In the genomic region with DNA sequence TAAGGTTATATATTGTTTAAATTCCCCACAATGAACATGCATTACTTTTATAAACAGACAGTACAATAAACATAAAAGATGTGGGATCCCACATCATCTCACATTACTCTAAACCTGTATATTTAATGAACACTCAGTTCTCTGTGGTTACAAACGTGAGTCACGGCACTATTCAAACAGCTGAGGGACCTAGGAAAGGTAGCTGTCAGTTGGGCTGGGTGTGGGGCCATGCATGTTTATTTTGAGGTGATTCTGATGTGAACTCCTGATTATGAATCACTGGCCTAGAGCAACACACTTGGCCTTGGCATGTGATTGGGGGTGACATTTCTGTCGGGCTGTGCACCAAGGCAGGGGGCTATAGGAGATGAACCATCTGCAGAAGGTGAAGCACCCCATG, we compare ENCODE assay signal across 2 cellular contexts.
TF ChIP-seq lines count a peak whose summit lies in the region.

No MANE protein-coding gene starts in this region.

TF ChIP-seq in IMR-90, 13 proteins besides CTCF, POLR2A, EP300 and RAD21 (continued from another document):
- TF ChIP-seq NFE2L2 (IDR thresholded peaks at IDR 0.05; ENCODE audit: low read depth, low read length) = no peak; the same call in 1 of the 2 replicates

TF ChIP-seq in HepG2, 621 proteins besides CTCF, POLR2A, EP300 and RAD21 (continued from another document):
- TF ChIP-seq, protein P1, sequence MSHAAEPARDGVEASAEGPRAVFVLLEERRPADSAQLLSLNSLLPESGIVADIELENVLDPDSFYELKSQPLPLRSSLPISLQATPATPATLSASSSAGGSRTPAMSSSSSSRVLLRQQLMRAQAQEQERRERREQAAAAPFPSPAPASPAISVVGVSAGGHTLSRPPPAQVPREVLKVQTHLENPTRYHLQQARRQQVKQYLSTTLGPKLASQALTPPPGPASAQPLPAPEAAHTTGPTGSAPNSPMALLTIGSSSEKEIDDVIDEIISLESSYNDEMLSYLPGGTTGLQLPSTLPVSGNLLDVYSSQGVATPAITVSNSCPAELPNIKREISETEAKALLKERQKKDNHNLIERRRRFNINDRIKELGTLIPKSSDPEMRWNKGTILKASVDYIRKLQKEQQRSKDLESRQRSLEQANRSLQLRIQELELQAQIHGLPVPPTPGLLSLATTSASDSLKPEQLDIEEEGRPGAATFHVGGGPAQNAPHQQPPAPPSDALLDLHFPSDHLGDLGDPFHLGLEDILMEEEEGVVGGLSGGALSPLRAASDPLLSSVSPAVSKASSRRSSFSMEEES (CRISPR knock-in tag; IDR thresholded peaks at IDR 0.05) = peak; percentile 70; the same call in 1 of the 2 replicates
- peak; percentile 89 for TF ChIP-seq FOSL2 (CRISPR knock-in tag; IDR thresholded peaks at IDR 0.05)
- TF ChIP-seq, protein P2, sequence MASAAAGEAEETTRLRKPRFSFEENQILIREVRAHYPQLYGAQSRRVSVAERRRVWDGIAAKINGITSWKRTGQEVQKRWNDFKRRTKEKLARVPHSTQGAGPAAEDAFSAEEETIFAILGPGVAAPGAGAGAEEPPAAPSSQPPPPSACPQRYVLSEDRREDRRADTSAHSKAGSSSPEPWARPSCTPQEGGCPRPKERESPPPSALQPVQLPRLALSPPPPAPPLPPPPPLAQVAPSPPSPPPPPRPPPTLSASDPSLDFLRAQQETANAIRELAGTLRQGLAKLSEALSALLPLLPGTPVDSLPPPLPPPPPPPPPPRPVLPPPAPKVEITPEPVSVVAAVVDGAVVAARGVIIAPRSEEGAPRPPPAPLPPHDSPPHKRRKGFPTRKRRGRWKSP (CRISPR knock-in tag; IDR thresholded peaks at IDR 0.05) = no peak
- TF ChIP-seq MXI1 (IDR thresholded peaks at IDR 0.05; ENCODE audit: borderline replicate concordance, low read depth, low read length) = peak; percentile 18; the same call in 1 of the 3 replicates
- peak; percentile 35; the same call in 1 of the 2 replicates for TF ChIP-seq FOXA3 (CRISPR knock-in tag; IDR thresholded peaks at IDR 0.05)
- no peak for TF ChIP-seq ZNF614 (CRISPR knock-in tag; IDR thresholded peaks at IDR 0.05; ENCODE audit: borderline replicate concordance)
- no peak for TF ChIP-seq RBFOX2 (IDR thresholded peaks at IDR 0.05; ENCODE audit: low read depth, low read length)
- TF ChIP-seq, protein P3, sequence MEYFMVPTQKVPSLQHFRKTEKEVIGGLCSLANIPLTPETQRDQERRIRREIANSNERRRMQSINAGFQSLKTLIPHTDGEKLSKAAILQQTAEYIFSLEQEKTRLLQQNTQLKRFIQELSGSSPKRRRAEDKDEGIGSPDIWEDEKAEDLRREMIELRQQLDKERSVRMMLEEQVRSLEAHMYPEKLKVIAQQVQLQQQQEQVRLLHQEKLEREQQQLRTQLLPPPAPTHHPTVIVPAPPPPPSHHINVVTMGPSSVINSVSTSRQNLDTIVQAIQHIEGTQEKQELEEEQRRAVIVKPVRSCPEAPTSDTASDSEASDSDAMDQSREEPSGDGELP (IDR thresholded peaks at IDR 0.05; ENCODE audit: borderline replicate concordance, low read depth) = peak; percentile 30; the same call in 1 of the 2 replicates
- TF ChIP-seq RARA (CRISPR knock-in tag; IDR thresholded peaks at IDR 0.05) = peak; percentile 20; the same call in 1 of the 2 replicates
- TF ChIP-seq WIZ (CRISPR knock-in tag; IDR thresholded peaks at IDR 0.05) = no peak
- TF ChIP-seq FLYWCH1 (CRISPR knock-in tag; IDR thresholded peaks at IDR 0.05) = no peak
- TF ChIP-seq, protein P4, sequence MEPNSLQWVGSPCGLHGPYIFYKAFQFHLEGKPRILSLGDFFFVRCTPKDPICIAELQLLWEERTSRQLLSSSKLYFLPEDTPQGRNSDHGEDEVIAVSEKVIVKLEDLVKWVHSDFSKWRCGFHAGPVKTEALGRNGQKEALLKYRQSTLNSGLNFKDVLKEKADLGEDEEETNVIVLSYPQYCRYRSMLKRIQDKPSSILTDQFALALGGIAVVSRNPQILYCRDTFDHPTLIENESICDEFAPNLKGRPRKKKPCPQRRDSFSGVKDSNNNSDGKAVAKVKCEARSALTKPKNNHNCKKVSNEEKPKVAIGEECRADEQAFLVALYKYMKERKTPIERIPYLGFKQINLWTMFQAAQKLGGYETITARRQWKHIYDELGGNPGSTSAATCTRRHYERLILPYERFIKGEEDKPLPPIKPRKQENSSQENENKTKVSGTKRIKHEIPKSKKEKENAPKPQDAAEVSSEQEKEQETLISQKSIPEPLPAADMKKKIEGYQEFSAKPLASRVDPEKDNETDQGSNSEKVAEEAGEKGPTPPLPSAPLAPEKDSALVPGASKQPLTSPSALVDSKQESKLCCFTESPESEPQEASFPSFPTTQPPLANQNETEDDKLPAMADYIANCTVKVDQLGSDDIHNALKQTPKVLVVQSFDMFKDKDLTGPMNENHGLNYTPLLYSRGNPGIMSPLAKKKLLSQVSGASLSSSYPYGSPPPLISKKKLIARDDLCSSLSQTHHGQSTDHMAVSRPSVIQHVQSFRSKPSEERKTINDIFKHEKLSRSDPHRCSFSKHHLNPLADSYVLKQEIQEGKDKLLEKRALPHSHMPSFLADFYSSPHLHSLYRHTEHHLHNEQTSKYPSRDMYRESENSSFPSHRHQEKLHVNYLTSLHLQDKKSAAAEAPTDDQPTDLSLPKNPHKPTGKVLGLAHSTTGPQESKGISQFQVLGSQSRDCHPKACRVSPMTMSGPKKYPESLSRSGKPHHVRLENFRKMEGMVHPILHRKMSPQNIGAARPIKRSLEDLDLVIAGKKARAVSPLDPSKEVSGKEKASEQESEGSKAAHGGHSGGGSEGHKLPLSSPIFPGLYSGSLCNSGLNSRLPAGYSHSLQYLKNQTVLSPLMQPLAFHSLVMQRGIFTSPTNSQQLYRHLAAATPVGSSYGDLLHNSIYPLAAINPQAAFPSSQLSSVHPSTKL (CRISPR knock-in tag; IDR thresholded peaks at IDR 0.05) = 0 out of 2 replicates have a peak, but pooled peaks have one; percentile 21
- TF ChIP-seq, protein P5, sequence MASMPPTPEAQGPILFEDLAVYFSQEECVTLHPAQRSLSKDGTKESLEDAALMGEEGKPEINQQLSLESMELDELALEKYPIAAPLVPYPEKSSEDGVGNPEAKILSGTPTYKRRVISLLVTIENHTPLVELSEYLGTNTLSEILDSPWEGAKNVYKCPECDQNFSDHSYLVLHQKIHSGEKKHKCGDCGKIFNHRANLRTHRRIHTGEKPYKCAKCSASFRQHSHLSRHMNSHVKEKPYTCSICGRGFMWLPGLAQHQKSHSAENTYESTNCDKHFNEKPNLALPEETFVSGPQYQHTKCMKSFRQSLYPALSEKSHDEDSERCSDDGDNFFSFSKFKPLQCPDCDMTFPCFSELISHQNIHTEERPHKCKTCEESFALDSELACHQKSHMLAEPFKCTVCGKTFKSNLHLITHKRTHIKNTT (CRISPR knock-in tag; IDR thresholded peaks at IDR 0.05) = no peak
- no peak for TF ChIP-seq ZNF577 (CRISPR knock-in tag; IDR thresholded peaks at IDR 0.05; ENCODE audit: borderline replicate concordance, low read depth)
